ENCODE assay signal across 17 cellular contexts in the genomic region with DNA sequence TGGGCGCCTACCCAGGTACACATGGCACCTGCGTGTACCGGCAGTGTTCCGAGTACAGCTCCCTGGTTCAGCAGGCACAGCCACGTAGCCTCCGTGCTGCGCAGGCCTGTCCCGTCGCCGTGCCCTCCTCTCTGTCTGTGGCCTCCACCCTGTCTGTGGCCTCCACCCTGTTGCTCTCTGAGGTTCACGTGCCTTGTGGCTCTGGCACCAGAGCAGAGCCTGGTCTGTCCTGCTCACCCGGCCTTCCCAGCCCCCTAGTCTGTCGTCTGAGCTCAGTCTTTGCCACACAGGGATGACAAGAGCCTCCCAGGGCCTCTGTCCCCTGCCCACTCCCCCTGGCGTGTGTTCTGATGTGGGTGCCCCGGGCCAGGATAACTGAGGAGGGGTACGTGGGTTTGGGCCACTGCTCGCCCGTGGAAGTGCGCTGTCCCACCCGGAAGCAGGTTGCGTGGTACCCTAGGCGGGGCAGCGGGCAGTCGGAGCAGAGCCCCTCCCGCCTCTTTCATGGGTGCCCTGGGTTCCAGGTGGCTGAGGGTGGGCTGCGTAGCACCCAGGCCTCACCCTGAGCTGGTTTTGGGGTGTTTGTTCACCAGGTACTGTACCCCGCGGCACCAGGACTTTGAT.
"Had no signal": no experiment of that assay in that cellular context is flagged by ENCODE, and none has a peak within 500 bp of the region (broad histone marks: within the 10 kb centered on the region; RNA-seq: fewer than 3 reads in every experiment).

No MANE protein-coding gene starts in this region.

- ATAC-seq: gastrocnemius medialis, left cardiac atrium, lower lobe of right lung, sciatic nerve had no signal

- H3K27me3 ChIP-seq: esophagus muscularis mucosa, gastrocnemius medialis, stomach had no signal

- H3K9me3 ChIP-seq: esophagus muscularis mucosa, gastrocnemius medialis, left ventricle myocardium inferior, lower lobe of right lung, psoas muscle, stomach had no signal

- H3K4me3 Mint-ChIP-seq: memory B cell, naive B cell, nephron, type B pancreatic cell had no signal

- H3K27me3 Mint-ChIP-seq: memory B cell, naive B cell, type B pancreatic cell had no signal

- H3K4me3 ChIP-seq: coronary artery, esophagus muscularis mucosa, gastrocnemius medialis, left ventricle myocardium inferior, lower lobe of right lung, psoas muscle, stomach had no signal

- H3K27ac ChIP-seq: coronary artery, left ventricle myocardium inferior, lower lobe of right lung, psoas muscle, stomach had no signal

- H3K27ac Mint-ChIP-seq: memory B cell, nephron, type B pancreatic cell had no signal

- H3K36me3 Mint-ChIP-seq: naive B cell had no signal

- H3K4me1 Mint-ChIP-seq: memory B cell had no signal

- H3K9me3 Mint-ChIP-seq: memory B cell, naive B cell, nephron, type B pancreatic cell had no signal

- DNase-seq: effector CD8-positive, alpha-beta T cell; gastrocnemius medialis; left cardiac atrium; left ventricle myocardium inferior; lower lobe of right lung; naive B cell; retina; stimulated activated CD4-positive, alpha-beta T cell treated with anti-CD3 and anti-CD28 coated beads, Interleukin-12 subunit alpha, Interleukin-12 subunit beta, amount 100 ng/mL, for 4 hours; stimulated activated naive CD4-positive, alpha-beta T cell; stomach had no signal
